Comparison of ENCODE assay signal across 19 cellular contexts in the genomic region with DNA sequence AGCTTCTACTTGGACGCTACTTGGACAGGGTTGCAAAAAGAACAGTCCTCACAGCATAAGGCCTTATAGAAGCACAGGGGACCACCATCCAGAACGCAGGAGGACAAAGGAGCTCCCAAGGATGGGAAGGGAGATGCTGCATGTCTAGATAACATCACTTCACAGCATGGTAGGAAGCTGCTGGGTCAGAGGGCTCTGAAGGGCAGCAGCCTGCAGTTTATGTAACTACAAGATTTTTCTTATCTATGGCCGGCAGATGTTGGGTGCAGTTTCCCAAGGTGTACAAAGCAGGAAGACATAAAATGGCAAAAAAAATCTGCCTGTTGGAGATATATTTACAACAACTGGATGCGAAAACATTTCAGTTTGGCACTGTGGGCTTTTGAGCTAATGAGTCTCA. TPM values are rescaled to one million over a fixed set of nuclear protein-coding genes. Genes with fewer than 3 reads are reported as not detected.
"Had no signal": no experiment of that assay in that cellular context is flagged by ENCODE, and none has a peak within 500 bp of the region (broad histone marks: within the 10 kb centered on the region; RNA-seq: fewer than 3 reads in every experiment).

No MANE protein-coding gene starts in this region.

- H3K27ac ChIP-seq: body of pancreas, colonic mucosa, foreskin keratinocyte, neural progenitor cell, parathyroid adenoma, thyroid gland had no signal

- H3K9ac ChIP-seq: neural progenitor cell, parathyroid adenoma had no signal

- H3K27me3 ChIP-seq: body of pancreas, colonic mucosa, neural progenitor cell, thyroid gland had no signal

- FAIRE-seq: islet of Langerhans had no signal

- H3K4me1 ChIP-seq: body of pancreas, colonic mucosa, foreskin keratinocyte, neural progenitor cell, parathyroid adenoma had no signal

- H3K4me3 ChIP-seq: body of pancreas, colonic mucosa, neural progenitor cell, thyroid gland had no signal

- DNase-seq: activated CD4-positive, alpha-beta memory T cell treated with anti-CD3 and anti-CD28 coated beads for 36 hours; activated CD4-positive, alpha-beta T cell treated with anti-CD3 and anti-CD28 coated beads for 36 hours; activated CD8-positive, alpha-beta memory T cell treated with anti-CD3 and anti-CD28 coated beads, Interleukin-2, amount 10 ng/mL, durations not matched to agents 7 days and 5 days; activated effector memory CD4-positive, alpha-beta T cell treated with anti-CD3 and anti-CD28 coated beads, Interleukin-2, amount 50 U/mL, for 16 hours; activated T-cell treated with anti-CD3 and anti-CD28 coated beads, Interleukin-2, amount 50 U/mL, for 24 hours; amygdala; body of pancreas; caudate nucleus; colonic mucosa; foreskin keratinocyte; head of caudate nucleus; naive B cell; stimulated activated CD4-positive, alpha-beta T cell treated with anti-CD3 and anti-CD28 coated beads, Interleukin-12 subunit alpha, Interleukin-12 subunit beta, amount 100 ng/mL, for 4 hours; stimulated activated CD4-positive, alpha-beta T cell treated with anti-CD3 and anti-CD28 coated beads, Interleukin-2, amount 100 ng/mL, for 24 hours; thyroid gland had no signal

- H3K9me3 ChIP-seq: body of pancreas, colonic mucosa, thyroid gland had no signal

- H3K36me3 ChIP-seq: colonic mucosa, neural progenitor cell, thyroid gland had no signal

RNA-seq across cellular contexts. Expression of gene SLC5A9, which starts 45.3 kb away (rescaled TPM):
- total RNA-seq: activated CD4-positive, alpha-beta memory T cell treated with anti-CD3 and anti-CD28 coated beads for 36 hours; activated CD4-positive, alpha-beta T cell treated with anti-CD3 and anti-CD28 coated beads for 36 hours; activated CD8-positive, alpha-beta memory T cell treated with anti-CD3 and anti-CD28 coated beads, Interleukin-2, amount 10 ng/mL, durations not matched to agents 7 days and 5 days; activated naive CD4-positive, alpha-beta T cell treated with anti-CD3 and anti-CD28 coated beads, Interleukin-2, amount 50 U/mL, for 72 hours; foreskin keratinocyte; thyroid gland had no signal
- polyA plus RNA-seq: foreskin keratinocyte had no signal
